1 cellular context compared by ENCODE assay signal in the genomic region with DNA sequence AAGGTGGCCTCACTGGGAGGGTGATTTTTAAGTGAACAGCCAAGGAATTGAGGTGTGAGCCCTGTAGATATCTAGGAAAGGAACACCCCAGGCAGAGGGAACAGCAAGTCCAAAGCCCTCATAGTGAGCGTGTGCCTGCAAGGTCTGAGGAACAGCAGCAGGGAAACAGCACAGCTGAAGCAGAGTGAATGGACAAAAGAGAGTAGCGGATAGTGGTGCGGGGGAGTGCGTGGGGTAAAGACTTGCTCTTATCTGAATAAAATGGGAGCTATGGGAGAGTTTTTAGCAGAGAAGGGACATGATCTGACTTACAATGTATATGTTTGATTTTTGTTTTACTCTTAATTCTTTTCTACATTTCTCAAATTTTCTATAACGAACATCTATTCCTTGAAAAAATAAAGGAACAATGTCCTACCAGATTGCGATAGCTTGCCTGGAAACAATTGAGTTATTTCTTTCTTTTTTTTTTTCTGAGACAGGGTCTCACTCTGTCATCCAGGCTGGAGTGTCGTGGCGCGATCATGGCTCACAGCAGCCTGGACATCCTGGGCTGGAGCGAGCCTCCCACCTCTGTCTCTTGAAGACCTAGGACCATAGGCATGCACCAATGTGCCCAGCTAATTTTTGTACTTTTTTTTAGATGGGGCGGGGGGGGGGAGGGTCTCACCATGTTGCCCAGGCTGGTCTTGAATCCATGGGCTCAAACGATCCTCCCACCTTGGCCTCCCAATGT.
A peak's percentile ranks its signal among the peaks of the same experiment; 100 is the strongest.
TF ChIP-seq lines count a peak whose summit lies in the region.

No MANE protein-coding gene starts in this region.

TF ChIP-seq in K562, 482 proteins besides CTCF, POLR2A, EP300 and RAD21 (continues in another document):
- TF ChIP-seq ASH1L (IDR thresholded peaks at IDR 0.05; ENCODE audit: borderline replicate concordance, low read depth, partially characterized antibody) (no peak), SMARCE1 (IDR thresholded peaks at IDR 0.05) (0 out of 2 replicates have a peak, but pooled peaks have one; percentile 30), HDAC1 (IDR thresholded peaks at IDR 0.05) (0 out of 4 replicates have a peak, but pooled peaks of 1 of the 2 experiments have one; percentile 26), ZFPM2 (CRISPR knock-in tag; IDR thresholded peaks at IDR 0.05) (no peak), RBM17 (IDR thresholded peaks at IDR 0.05; ENCODE audit: borderline replicate concordance, low read depth, low read length) (no peak), SMARCA4 (IDR thresholded peaks at IDR 0.05) (peak; percentile 67; the same call in 1 of the 2 replicates), ZBTB7A (IDR thresholded peaks at IDR 0.05; ENCODE audit: borderline replicate concordance, control insufficient read depth, low read depth, low read length) (no peak), POLR2G (IDR thresholded peaks at IDR 0.05; ENCODE audit: low read depth, low read length) (no peak), MCM7 (IDR thresholded peaks at IDR 0.05) (no peak), SRF (CRISPR knock-in tag; IDR thresholded peaks at IDR 0.05) (no peak), ZNF121 (CRISPR knock-in tag; conservative IDR thresholded peaks at IDR 0.05) (no peak), NFE2 (IDR thresholded peaks at IDR 0.05; ENCODE audit: low read depth) (0 out of 2 replicates have a peak, but pooled peaks have one; percentile 17), NFIC (IDR thresholded peaks at IDR 0.05) (no peak), ZFP1 (CRISPR knock-in tag; IDR thresholded peaks at IDR 0.05) (no peak), TEAD4 (IDR thresholded peaks at IDR 0.05; ENCODE audit: low read length) (peak; percentile 46; the same call in 1 of the 2 replicates), TEAD4 (CRISPR knock-in tag; IDR thresholded peaks at IDR 0.05; ENCODE audit: borderline replicate concordance) (no peak), SOX6 (IDR thresholded peaks at IDR 0.05) (0 out of 2 replicates have a peak, but pooled peaks have one; percentile 28), NR4A1 (CRISPR knock-in tag; IDR thresholded peaks at IDR 0.05) (no peak), NR4A1 (tag; IDR thresholded peaks at IDR 0.05) (no peak), ZNF165 (CRISPR knock-in tag; IDR thresholded peaks at IDR 0.05; ENCODE audit: borderline replicate concordance) (no peak), ARID1B (IDR thresholded peaks at IDR 0.05) (peak; percentile 53), SREBF2 (CRISPR knock-in tag; IDR thresholded peaks at IDR 0.05) (no peak), RUNX1 (IDR thresholded peaks at IDR 0.05; ENCODE audit: low read depth) (no peak), ZFX (CRISPR knock-in tag; IDR thresholded peaks at IDR 0.05) (no peak), NR2C2 (CRISPR knock-in tag; IDR thresholded peaks at IDR 0.05) (no peak), NR2C2 (tag; IDR thresholded peaks at IDR 0.05) (no peak), ZC3H4 (CRISPR knock-in tag; IDR thresholded peaks at IDR 0.05; ENCODE audit: borderline replicate concordance) (no peak), TRIM28 (IDR thresholded peaks at IDR 0.05) (no peak), ZFP30 (CRISPR knock-in tag; IDR thresholded peaks at IDR 0.05; ENCODE audit: borderline replicate concordance) (no peak), ZKSCAN3 (CRISPR knock-in tag; IDR thresholded peaks at IDR 0.05) (no peak)
- TF ChIP-seq, protein P1, sequence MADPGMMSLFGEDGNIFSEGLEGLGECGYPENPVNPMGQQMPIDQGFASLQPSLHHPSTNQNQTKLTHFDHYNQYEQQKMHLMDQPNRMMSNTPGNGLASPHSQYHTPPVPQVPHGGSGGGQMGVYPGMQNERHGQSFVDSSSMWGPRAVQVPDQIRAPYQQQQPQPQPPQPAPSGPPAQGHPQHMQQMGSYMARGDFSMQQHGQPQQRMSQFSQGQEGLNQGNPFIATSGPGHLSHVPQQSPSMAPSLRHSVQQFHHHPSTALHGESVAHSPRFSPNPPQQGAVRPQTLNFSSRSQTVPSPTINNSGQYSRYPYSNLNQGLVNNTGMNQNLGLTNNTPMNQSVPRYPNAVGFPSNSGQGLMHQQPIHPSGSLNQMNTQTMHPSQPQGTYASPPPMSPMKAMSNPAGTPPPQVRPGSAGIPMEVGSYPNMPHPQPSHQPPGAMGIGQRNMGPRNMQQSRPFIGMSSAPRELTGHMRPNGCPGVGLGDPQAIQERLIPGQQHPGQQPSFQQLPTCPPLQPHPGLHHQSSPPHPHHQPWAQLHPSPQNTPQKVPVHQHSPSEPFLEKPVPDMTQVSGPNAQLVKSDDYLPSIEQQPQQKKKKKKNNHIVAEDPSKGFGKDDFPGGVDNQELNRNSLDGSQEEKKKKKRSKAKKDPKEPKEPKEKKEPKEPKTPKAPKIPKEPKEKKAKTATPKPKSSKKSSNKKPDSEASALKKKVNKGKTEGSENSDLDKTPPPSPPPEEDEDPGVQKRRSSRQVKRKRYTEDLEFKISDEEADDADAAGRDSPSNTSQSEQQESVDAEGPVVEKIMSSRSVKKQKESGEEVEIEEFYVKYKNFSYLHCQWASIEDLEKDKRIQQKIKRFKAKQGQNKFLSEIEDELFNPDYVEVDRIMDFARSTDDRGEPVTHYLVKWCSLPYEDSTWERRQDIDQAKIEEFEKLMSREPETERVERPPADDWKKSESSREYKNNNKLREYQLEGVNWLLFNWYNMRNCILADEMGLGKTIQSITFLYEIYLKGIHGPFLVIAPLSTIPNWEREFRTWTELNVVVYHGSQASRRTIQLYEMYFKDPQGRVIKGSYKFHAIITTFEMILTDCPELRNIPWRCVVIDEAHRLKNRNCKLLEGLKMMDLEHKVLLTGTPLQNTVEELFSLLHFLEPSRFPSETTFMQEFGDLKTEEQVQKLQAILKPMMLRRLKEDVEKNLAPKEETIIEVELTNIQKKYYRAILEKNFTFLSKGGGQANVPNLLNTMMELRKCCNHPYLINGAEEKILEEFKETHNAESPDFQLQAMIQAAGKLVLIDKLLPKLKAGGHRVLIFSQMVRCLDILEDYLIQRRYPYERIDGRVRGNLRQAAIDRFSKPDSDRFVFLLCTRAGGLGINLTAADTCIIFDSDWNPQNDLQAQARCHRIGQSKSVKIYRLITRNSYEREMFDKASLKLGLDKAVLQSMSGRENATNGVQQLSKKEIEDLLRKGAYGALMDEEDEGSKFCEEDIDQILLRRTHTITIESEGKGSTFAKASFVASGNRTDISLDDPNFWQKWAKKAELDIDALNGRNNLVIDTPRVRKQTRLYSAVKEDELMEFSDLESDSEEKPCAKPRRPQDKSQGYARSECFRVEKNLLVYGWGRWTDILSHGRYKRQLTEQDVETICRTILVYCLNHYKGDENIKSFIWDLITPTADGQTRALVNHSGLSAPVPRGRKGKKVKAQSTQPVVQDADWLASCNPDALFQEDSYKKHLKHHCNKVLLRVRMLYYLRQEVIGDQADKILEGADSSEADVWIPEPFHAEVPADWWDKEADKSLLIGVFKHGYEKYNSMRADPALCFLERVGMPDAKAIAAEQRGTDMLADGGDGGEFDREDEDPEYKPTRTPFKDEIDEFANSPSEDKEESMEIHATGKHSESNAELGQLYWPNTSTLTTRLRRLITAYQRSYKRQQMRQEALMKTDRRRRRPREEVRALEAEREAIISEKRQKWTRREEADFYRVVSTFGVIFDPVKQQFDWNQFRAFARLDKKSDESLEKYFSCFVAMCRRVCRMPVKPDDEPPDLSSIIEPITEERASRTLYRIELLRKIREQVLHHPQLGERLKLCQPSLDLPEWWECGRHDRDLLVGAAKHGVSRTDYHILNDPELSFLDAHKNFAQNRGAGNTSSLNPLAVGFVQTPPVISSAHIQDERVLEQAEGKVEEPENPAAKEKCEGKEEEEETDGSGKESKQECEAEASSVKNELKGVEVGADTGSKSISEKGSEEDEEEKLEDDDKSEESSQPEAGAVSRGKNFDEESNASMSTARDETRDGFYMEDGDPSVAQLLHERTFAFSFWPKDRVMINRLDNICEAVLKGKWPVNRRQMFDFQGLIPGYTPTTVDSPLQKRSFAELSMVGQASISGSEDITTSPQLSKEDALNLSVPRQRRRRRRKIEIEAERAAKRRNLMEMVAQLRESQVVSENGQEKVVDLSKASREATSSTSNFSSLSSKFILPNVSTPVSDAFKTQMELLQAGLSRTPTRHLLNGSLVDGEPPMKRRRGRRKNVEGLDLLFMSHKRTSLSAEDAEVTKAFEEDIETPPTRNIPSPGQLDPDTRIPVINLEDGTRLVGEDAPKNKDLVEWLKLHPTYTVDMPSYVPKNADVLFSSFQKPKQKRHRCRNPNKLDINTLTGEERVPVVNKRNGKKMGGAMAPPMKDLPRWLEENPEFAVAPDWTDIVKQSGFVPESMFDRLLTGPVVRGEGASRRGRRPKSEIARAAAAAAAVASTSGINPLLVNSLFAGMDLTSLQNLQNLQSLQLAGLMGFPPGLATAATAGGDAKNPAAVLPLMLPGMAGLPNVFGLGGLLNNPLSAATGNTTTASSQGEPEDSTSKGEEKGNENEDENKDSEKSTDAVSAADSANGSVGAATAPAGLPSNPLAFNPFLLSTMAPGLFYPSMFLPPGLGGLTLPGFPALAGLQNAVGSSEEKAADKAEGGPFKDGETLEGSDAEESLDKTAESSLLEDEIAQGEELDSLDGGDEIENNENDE (IDR thresholded peaks at IDR 0.05; ENCODE audit: low read depth, low read length) = no peak
- TF ChIP-seq, protein P2, sequence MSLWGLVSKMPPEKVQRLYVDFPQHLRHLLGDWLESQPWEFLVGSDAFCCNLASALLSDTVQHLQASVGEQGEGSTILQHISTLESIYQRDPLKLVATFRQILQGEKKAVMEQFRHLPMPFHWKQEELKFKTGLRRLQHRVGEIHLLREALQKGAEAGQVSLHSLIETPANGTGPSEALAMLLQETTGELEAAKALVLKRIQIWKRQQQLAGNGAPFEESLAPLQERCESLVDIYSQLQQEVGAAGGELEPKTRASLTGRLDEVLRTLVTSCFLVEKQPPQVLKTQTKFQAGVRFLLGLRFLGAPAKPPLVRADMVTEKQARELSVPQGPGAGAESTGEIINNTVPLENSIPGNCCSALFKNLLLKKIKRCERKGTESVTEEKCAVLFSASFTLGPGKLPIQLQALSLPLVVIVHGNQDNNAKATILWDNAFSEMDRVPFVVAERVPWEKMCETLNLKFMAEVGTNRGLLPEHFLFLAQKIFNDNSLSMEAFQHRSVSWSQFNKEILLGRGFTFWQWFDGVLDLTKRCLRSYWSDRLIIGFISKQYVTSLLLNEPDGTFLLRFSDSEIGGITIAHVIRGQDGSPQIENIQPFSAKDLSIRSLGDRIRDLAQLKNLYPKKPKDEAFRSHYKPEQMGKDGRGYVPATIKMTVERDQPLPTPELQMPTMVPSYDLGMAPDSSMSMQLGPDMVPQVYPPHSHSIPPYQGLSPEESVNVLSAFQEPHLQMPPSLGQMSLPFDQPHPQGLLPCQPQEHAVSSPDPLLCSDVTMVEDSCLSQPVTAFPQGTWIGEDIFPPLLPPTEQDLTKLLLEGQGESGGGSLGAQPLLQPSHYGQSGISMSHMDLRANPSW (CRISPR knock-in tag; IDR thresholded peaks at IDR 0.05) = no peak
- TF ChIP-seq, protein P3, sequence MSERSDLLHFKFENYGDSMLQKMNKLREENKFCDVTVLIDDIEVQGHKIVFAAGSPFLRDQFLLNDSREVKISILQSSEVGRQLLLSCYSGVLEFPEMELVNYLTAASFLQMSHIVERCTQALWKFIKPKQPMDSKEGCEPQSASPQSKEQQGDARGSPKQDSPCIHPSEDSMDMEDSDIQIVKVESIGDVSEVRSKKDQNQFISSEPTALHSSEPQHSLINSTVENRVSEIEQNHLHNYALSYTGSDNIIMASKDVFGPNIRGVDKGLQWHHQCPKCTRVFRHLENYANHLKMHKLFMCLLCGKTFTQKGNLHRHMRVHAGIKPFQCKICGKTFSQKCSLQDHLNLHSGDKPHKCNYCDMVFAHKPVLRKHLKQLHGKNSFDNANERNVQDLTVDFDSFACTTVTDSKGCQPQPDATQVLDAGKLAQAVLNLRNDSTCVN (CRISPR knock-in tag; IDR thresholded peaks at IDR 0.05) = no peak
- TF ChIP-seq, protein P4, sequence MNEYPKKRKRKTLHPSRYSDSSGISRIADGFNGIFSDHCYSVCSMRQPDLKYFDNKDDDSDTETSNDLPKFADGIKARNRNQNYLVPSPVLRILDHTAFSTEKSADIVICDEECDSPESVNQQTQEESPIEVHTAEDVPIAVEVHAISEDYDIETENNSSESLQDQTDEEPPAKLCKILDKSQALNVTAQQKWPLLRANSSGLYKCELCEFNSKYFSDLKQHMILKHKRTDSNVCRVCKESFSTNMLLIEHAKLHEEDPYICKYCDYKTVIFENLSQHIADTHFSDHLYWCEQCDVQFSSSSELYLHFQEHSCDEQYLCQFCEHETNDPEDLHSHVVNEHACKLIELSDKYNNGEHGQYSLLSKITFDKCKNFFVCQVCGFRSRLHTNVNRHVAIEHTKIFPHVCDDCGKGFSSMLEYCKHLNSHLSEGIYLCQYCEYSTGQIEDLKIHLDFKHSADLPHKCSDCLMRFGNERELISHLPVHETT (CRISPR knock-in tag; conservative IDR thresholded peaks at IDR 0.05 in 1 of 2, IDR thresholded peaks at IDR 0.05 in 1 of 2) = no peak
- TF ChIP-seq, protein P5, sequence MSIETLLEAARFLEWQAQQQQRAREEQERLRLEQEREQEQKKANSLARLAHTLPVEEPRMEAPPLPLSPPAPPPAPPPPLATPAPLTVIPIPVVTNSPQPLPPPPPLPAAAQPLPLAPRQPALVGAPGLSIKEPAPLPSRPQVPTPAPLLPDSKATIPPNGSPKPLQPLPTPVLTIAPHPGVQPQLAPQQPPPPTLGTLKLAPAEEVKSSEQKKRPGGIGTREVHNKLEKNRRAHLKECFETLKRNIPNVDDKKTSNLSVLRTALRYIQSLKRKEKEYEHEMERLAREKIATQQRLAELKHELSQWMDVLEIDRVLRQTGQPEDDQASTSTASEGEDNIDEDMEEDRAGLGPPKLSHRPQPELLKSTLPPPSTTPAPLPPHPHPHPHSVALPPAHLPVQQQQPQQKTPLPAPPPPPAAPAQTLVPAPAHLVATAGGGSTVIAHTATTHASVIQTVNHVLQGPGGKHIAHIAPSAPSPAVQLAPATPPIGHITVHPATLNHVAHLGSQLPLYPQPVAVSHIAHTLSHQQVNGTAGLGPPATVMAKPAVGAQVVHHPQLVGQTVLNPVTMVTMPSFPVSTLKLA (conservative IDR thresholded peaks at IDR 0.05) = no peak
